8 cellular contexts compared by ENCODE assay signal in the genomic region with DNA sequence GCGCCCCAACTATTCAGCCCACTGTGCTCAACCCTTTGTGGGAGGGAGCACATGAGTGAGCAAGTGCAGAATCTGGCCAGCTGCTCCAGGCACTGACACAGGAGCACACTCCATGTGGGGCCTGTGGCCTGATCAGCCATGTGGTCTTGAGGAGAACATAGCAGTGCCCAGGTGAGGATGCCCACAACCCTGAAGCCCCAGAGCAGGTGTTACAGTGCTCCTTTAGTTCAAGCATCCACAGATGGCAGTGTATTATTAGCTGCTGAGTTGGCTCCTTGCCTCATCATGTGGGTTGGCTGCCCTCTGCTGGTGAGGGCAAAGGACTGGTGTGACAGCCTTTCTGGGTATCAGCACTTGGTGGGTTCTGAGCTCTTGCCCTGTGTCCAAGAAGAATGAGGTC.
DNase-seq lines count a peak whose midpoint lies in the region; ATAC-seq, FAIRE-seq and TF ChIP-seq lines count a peak whose summit lies in the region.

No MANE protein-coding gene starts in this region.

- H3K27ac Mint-ChIP-seq in T-helper 2 cell treated with Interferon-gamma antibody and Interleukin-4, amounts not matched to agents 5 μg/mL and 100 μg/mL, for 36 hours: no peak overlapping the region

- H3K27me3 ChIP-seq in bronchial epithelial cell (ENCODE audit: control insufficient read depth, insufficient read depth, low read length) (no peaks in the 10 kb centered on the region), neuronal stem cell (ENCODE audit: control insufficient read depth in 3 of 3, insufficient read depth in 3 of 3, low read depth in 1 of 3, low read length in 3 of 3) (no peaks in the 10 kb centered on the region)

- no peak overlapping the region for H2AK5ac ChIP-seq in neuronal stem cell (ENCODE audit: low read depth, low read length)

- no peak overlapping the region for H3K4ac ChIP-seq in neuronal stem cell (ENCODE audit: low read length)

- no peak overlapping the region for H3K9ac ChIP-seq in neuronal stem cell (ENCODE audit: low read depth, low read length, poor library complexity)

- TF ChIP-seq CTCF in bronchial epithelial cell (IDR thresholded peaks at IDR 0.05; ENCODE audit: insufficient read depth, low read length, severe bottlenecking): peak; percentile 66

- H2BK120ac ChIP-seq in neuronal stem cell (ENCODE audit: low read depth, low read length): no peak overlapping the region

- H2BK15ac ChIP-seq in neuronal stem cell (ENCODE audit: low read length): no peak overlapping the region

- H4K8ac ChIP-seq in neuronal stem cell (ENCODE audit: low read depth, low read length): no peak overlapping the region

- H3K23ac ChIP-seq in neuronal stem cell (ENCODE audit: low read depth, low read length, poor library complexity): no peak overlapping the region

- WGBS in neuronal stem cell (ENCODE audit: extremely low coverage in 2 of 2, insufficient read length in 2 of 2, insufficient replicate concordance in 1 of 2), 2 donors: no CpG with 5 or more reads among the region's 1 CpG

- no peaks in the 10 kb centered on the region for H3K4me1 ChIP-seq in neuronal stem cell (ENCODE audit: control insufficient read depth in 2 of 2, insufficient read depth in 1 of 2, low read depth in 1 of 2, low read length in 2 of 2)

- H2AFZ ChIP-seq in neuronal stem cell (ENCODE audit: low read length): no peak overlapping the region

- ATAC-seq in HG02759 (IDR thresholded peaks at IDR 0.05; ENCODE audit: unreplicated experiment): peak; percentile 95

- H3K27me3 Mint-ChIP-seq in T-helper 2 cell treated with Interferon-gamma antibody and Interleukin-4, amounts not matched to agents 5 μg/mL and 100 μg/mL, for 36 hours (ENCODE audit: low read depth): no peaks in the 10 kb centered on the region

- H3K79me1 ChIP-seq in neuronal stem cell (ENCODE audit: low read depth, low read length): no peaks in the 10 kb centered on the region

- H4K91ac ChIP-seq in neuronal stem cell (ENCODE audit: low read depth, low read length, poor library complexity): no peak overlapping the region

- H3K4me2 ChIP-seq in neuronal stem cell (ENCODE audit: insufficient read depth, low read length, poor library complexity, severe bottlenecking): no peak overlapping the region

- DNase-seq in AG08396 (ENCODE audit: low spot score) (peak; percentile 19), GM03348 (ENCODE audit: low spot score) (peak; percentile 50), NCI-H460 (ENCODE audit: extremely low read depth, low read depth) (peak; percentile 45), bronchial epithelial cell (ENCODE audit: low read depth) (peak; percentile 25), neuronal stem cell (ENCODE audit: low spot score) (peak; percentile 6), mesenteric fat pad (ENCODE audit: low spot score) (no peak)
- DNase-seq in T-helper 2 cell treated with Interferon-gamma antibody and Interleukin-4, amounts not matched to agents 5 μg/mL and 100 μg/mL, for 36 hours (ENCODE audit: low spot score): no peak

- no peak overlapping the region for H3K14ac ChIP-seq in neuronal stem cell (ENCODE audit: low read length)

- no peak overlapping the region for H3K18ac ChIP-seq in neuronal stem cell (ENCODE audit: low read length)

- H3K27ac ChIP-seq in neuronal stem cell (replicated peaks; ENCODE audit: low read length): no peak overlapping the region

- H2BK5ac ChIP-seq in neuronal stem cell (ENCODE audit: low read length): no peak overlapping the region

- H3K4me1 Mint-ChIP-seq in T-helper 2 cell treated with Interferon-gamma antibody and Interleukin-4, amounts not matched to agents 5 μg/mL and 100 μg/mL, for 36 hours (ENCODE audit: low read depth): no peaks in the 10 kb centered on the region

- H3K9me3 Mint-ChIP-seq in T-helper 2 cell treated with Interferon-gamma antibody and Interleukin-4, amounts not matched to agents 5 μg/mL and 100 μg/mL, for 36 hours: no peaks in the 10 kb centered on the region

- H3K9me3 ChIP-seq in neuronal stem cell (replicated peaks in 1 of 2; ENCODE audit: control insufficient read depth in 2 of 2, insufficient read depth in 1 of 2, low read depth in 1 of 2, low read length in 2 of 2): peaks cover 4 to 6% of the 10 kb centered on the region in 2 donors

- no peak overlapping the region for H3K4me3 Mint-ChIP-seq in T-helper 2 cell treated with Interferon-gamma antibody and Interleukin-4, amounts not matched to agents 5 μg/mL and 100 μg/mL, for 36 hours

- H2BK12ac ChIP-seq in neuronal stem cell (ENCODE audit: low read length): no peak overlapping the region

- H3K36me3 Mint-ChIP-seq in T-helper 2 cell treated with Interferon-gamma antibody and Interleukin-4, amounts not matched to agents 5 μg/mL and 100 μg/mL, for 36 hours (ENCODE audit: low read depth): no peaks in the 10 kb centered on the region

- H3K36me3 ChIP-seq in bronchial epithelial cell (ENCODE audit: control insufficient read depth, insufficient read depth, low read length) (no peaks in the 10 kb centered on the region), neuronal stem cell (replicated peaks in 1 of 2; ENCODE audit: control insufficient read depth in 2 of 2, insufficient read depth in 2 of 2, low read length in 2 of 2) (no peaks in the 10 kb centered on the region)

- peak; percentile 60 for FAIRE-seq in bronchial epithelial cell (lab: Jason Lieb, UNC)

- H3K4me3 ChIP-seq in bronchial epithelial cell (ENCODE audit: low read depth, low read length) (no peak overlapping the region), neuronal stem cell (ENCODE audit: low read length in 2 of 2) (peak overlapping the region in 1 of 2 donors; percentile 44)

Comparison
In these comparisons a context has a peak if more than half of its experiments do, and no peak if none do; other contexts are left out.
1. DNase-seq: peak in AG08396 (single experiment), GM03348 (single experiment), NCI-H460 (single experiment), bronchial epithelial cell (single experiment) and neuronal stem cell (single experiment); none in T-helper 2 cell treated with Interferon-gamma antibody and Interleukin-4, amounts not matched to agents 5 μg/mL and 100 μg/mL, for 36 hours (single experiment) and mesenteric fat pad (single experiment).